In the genomic region with DNA sequence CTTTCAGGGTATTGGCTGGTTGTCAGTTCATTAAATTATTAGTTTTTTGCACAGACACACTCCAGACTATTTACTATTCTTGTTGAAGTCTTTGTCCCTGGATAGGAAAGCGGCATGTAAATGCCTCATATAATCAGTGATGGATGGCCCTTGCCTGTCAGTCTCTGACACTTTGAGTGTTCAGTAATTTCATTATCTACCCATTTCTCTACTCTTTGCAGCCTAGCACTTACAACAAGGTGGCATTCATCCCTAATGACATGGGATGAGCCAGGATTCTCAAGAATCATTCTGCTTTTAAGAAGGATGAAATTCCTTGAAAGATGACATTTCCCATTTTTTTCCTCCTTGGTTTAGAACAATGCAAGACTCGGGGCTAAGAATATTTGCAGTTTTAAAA, we compare ENCODE assay signal across 21 cellular contexts.
"Had no signal": no experiment of that assay in that cellular context is flagged by ENCODE, and none has a peak within 500 bp of the region (broad histone marks: within the 10 kb centered on the region; RNA-seq: fewer than 3 reads in every experiment).

No MANE protein-coding gene starts in this region.

- DNase-seq: activated B cell treated with CpG ODN at 0.5 μM for 24 hours; activated CD4-positive, alpha-beta T cell treated with anti-CD3 and anti-CD28 coated beads for 48 hours; activated CD4-positive, alpha-beta T cell treated with anti-CD3 and anti-CD28 coated beads, Interleukin-2, amount 50 U/mL, for 1 hour; activated CD4-positive, alpha-beta T cell treated with anti-CD3 and anti-CD28 coated beads, Interleukin-2, amount 50 U/mL, for 48 hours; activated CD8-positive, alpha-beta memory T cell treated with anti-CD3 and anti-CD28 coated beads for 24 hours; activated CD8-positive, alpha-beta T cell treated with anti-CD3 and anti-CD28 coated beads for 36 hours; activated effector memory CD4-positive, alpha-beta T cell treated with Interleukin-2 at 50 U/mL for 16 hours; activated gamma-delta T cell treated with Interleukin-2 at 50 U/mL for 16 hours; activated naive CD4-positive, alpha-beta T cell treated with anti-CD3 and anti-CD28 coated beads, Interleukin-2, amount 50 U/mL, for 16 hours; activated naive CD4-positive, alpha-beta T cell treated with Interleukin-2 at 50 U/mL for 16 hours; activated T-cell treated with anti-CD3 and anti-CD28 coated beads, Interleukin-2, amount 50 U/mL, for 4 hours; amniotic stem cell; anterior cingulate cortex; caudate nucleus; effector CD8-positive, alpha-beta T cell; foreskin fibroblast; head of caudate nucleus; T-helper 17 cell; T1000; WERI-Rb-1 had no signal

- H3K27ac ChIP-seq: epithelial cell of prostate, WERI-Rb-1 had no signal

- H3K36me3 ChIP-seq: WERI-Rb-1 had no signal
